Comparison of ENCODE assay signal across 21 cellular contexts in the genomic region with DNA sequence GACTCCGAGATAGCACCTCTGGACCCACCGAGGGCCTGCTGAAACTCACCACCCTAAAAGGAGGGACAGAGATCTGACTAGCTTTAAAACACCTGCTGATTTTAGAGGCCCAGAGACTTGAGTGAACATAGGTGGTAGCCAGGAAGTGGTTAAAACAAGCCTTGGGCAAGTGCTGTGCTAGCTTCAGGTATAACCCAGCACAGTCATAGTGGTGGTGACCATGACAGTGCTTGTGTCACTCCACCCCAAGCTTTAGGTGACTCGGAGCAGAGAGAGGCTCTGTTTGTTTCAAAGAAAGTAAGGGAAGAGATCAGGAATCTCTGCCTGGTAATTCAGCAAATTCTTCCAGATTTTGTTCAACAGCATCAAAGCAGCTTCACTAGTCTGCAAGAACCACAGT.
"Had no signal": no experiment of that assay in that cellular context is flagged by ENCODE, and none has a peak within 500 bp of the region (broad histone marks: within the 10 kb centered on the region; RNA-seq: fewer than 3 reads in every experiment).

No MANE protein-coding gene starts in this region.

- H3K9me3 ChIP-seq: suprapubic skin had no signal

- H3K36me3 ChIP-seq: heart right ventricle, left lung, neural progenitor cell, stomach, suprapubic skin, tibial nerve had no signal

- H3K27me3 ChIP-seq: heart right ventricle, left lung, neural progenitor cell, stomach, suprapubic skin, tibial nerve had no signal

- ATAC-seq: activated T-cell treated with anti-CD3 and anti-CD28 coated beads, Interleukin-2, amount 50 U/mL, for 72 hours; heart right ventricle; left lung; naive thymus-derived CD8-positive, alpha-beta T cell; sciatic nerve; stimulated activated effector memory CD8-positive, alpha-beta T cell treated with anti-CD3 and anti-CD28 coated beads, Interleukin-12 subunit alpha, Interleukin-12 subunit beta, amount 100 ng/mL, for 72 hours had no signal

- H3K4me3 ChIP-seq: coronary artery, heart right ventricle, left lung, lung, neural progenitor cell, stomach, suprapubic skin, tibial nerve had no signal

- H3K9ac ChIP-seq: neural progenitor cell had no signal

- FAIRE-seq: small intestine had no signal

- H2AFZ ChIP-seq: neural progenitor cell had no signal

- H3K4me1 ChIP-seq: heart right ventricle, left lung, neural progenitor cell, stomach, suprapubic skin, tibial nerve had no signal

- DNase-seq: activated CD4-positive, alpha-beta memory T cell treated with anti-CD3 and anti-CD28 coated beads for 36 hours; activated CD4-positive, alpha-beta T cell treated with anti-CD3 and anti-CD28 coated beads for 48 hours; activated effector memory CD4-positive, alpha-beta T cell treated with anti-CD3 and anti-CD28 coated beads, Interleukin-2, amount 50 U/mL, for 16 hours; activated naive CD4-positive, alpha-beta T cell treated with anti-CD3 and anti-CD28 coated beads, Interleukin-2, amount 10 ng/mL, durations not matched to agents 7 days and 5 days; activated T-cell treated with anti-CD3 and anti-CD28 coated beads, Interleukin-2, amount 50 U/mL, for 72 hours; amygdala; cerebellar nuclear complex; heart right ventricle; left lung; naive thymus-derived CD8-positive, alpha-beta T cell; posterior cingulate gyrus; small intestine; stimulated activated CD4-positive, alpha-beta T cell treated with anti-CD3 and anti-CD28 coated beads, Interleukin-2, amount 100 ng/mL, for 24 hours; stomach had no signal

- H3K4me2 ChIP-seq: neural progenitor cell had no signal

- H3K27ac ChIP-seq: coronary artery, heart right ventricle, left lung, neural progenitor cell, stomach, suprapubic skin, tibial nerve had no signal
